8 cellular contexts compared by ENCODE assay signal in the genomic region with DNA sequence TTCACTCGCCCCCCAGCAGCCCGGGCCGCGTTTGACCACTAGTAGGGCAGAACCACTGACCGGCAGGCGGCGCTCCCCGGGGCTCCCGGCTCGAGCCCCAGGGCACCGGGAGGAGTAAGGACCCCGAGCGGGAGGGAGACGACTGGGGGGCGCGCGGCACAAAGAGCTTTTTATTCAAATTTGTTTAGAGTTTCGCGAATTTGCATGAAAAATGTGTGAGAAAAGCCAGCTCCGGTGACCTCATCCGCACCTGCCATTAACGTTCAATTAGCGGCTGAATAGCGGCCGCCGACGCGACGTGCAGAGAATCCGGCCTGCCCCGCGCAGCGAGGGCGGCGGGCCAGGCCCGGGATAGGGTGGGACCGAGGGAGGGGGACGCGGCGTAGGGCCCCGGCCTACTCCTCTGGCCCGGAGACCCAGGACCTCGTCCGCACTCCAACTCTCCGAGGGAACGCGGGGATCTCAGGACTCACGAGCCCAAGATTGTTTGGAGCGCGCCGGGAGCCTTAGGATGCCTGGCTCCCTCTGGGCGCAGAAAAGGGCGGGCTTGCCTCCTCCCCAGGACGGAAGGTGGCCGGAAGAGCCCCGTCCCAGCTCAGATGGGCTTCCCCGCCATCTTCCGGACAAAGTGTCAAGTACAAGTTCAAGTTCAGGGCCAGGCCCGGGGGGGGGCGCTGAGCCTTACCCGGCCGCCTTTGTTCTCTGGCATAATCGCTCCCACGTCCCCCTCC.
DNase-seq lines count a peak whose midpoint lies in the region; ATAC-seq lines count a peak whose summit lies in the region.

No MANE protein-coding gene starts in this region.

- H3K36me3 Mint-ChIP-seq in naive B cell: no peaks in the 10 kb centered on the region

- H3K27ac ChIP-seq in effector memory CD4-positive, alpha-beta T cell (ENCODE audit: insufficient read depth, low read length, poor library complexity, severe bottlenecking): no peak overlapping the region

- H3K4me1 Mint-ChIP-seq in naive B cell: peaks cover 5 to 22% (median 13%) of the 10 kb centered on the region in 3 donors

- DNase-seq in ELF-1 (ENCODE audit: low read depth, low spot score) (peak; percentile 49), SK-MEL-5 (ENCODE audit: low read depth, low spot score) (peak; percentile 58), naive B cell (no peak)
- peak; percentile 76 for DNase-seq in Jurkat, Clone E6-1 (ENCODE audit: low read depth, low spot score)
- DNase-seq in effector memory CD4-positive, alpha-beta T cell: no peak

- in situ Hi-C loops in SK-MEL-5 (cut with HindIII; ENCODE audit: low pct_unique_long_range_greater_than_20kb, low sequenced_read_pairs): no loop called here

- peaks cover 40% of the 10 kb centered on the region for H3K27me3 ChIP-seq in effector memory CD4-positive, alpha-beta T cell (replicated peaks; ENCODE audit: control insufficient read depth, insufficient read depth, low read length, poor library complexity, severe bottlenecking)

- ATAC-seq in GM21381 (IDR thresholded peaks at IDR 0.05; ENCODE audit: unreplicated experiment): peak; percentile 66
- ATAC-seq in naive B cell (ENCODE audit: low read depth in 2 of 2): peak; percentile 68 to 76
- no peak for ATAC-seq in GM18873 (IDR thresholded peaks at IDR 0.05; ENCODE audit: low FRiP score, unreplicated experiment)
- no peak for ATAC-seq in HG02970 (IDR thresholded peaks at IDR 0.05; ENCODE audit: low FRiP score, unreplicated experiment)

- H3K27me3 Mint-ChIP-seq in naive B cell: peaks cover 68 to 90% (median 87%) of the 10 kb centered on the region in 3 donors

- H3K27ac Mint-ChIP-seq in naive B cell: peak overlapping the region in 1 of 6 donors; percentile 49

- H3K4me3 Mint-ChIP-seq in naive B cell: peak overlapping the region; percentile 71 to 94 (median 86)

- H3K9me3 Mint-ChIP-seq in naive B cell: no peaks in the 10 kb centered on the region

- no peaks in the 10 kb centered on the region for H3K36me3 ChIP-seq in effector memory CD4-positive, alpha-beta T cell (ENCODE audit: control insufficient read depth, insufficient read depth, low read length)

- H3K4me1 ChIP-seq in effector memory CD4-positive, alpha-beta T cell (ENCODE audit: control insufficient read depth, insufficient read depth, low read length, poor library complexity, severe bottlenecking): peaks cover 15% of the 10 kb centered on the region

- peak overlapping the region; percentile 72 for H3K4me3 ChIP-seq in Jurkat, Clone E6-1 (ENCODE audit: low read length)
- peak overlapping the region; percentile 52 for H3K4me3 ChIP-seq in effector memory CD4-positive, alpha-beta T cell (ENCODE audit: insufficient read depth, low read depth, low read length, poor library complexity, severe bottlenecking)

- no peaks in the 10 kb centered on the region for H3K9me3 ChIP-seq in effector memory CD4-positive, alpha-beta T cell (ENCODE audit: control insufficient read depth, low read length)

Comparison
In these comparisons a context has a peak if more than half of its experiments do, and no peak if none do; other contexts are left out.
1. DNase-seq: peak in ELF-1 (single experiment), Jurkat, Clone E6-1 (single experiment) and SK-MEL-5 (single experiment); none in effector memory CD4-positive, alpha-beta T cell (0 of 3) and naive B cell (single experiment).
2. ATAC-seq: peak in GM21381 (single experiment) and naive B cell (2 of 2); none in GM18873 (single experiment) and HG02970 (single experiment).